ENCODE assay signal across 14 cellular contexts in the genomic region with DNA sequence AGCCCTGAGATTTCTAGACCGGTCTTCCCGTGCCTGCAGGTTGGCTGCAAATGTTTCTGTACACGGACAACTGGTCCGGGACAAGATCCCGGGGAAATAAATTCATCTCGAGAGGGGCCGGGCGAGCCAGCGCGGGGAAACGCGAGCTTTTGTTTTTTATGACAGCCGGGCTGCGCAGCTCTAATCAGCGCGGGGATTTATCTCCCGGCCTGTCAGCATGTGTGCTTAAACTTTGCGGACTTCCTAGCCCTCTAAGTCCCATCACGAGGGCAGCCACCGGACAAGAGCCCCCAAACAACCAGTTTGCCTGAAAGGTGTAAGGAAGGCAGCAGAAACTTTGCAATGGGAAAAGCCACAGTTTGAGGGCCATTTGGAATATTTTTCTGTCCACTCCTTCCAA. TPM values are rescaled to one million over a fixed set of nuclear protein-coding genes. Genes with fewer than 3 reads are reported as not detected.
DNase-seq lines count a peak whose midpoint lies in the region; ATAC-seq, FAIRE-seq and TF ChIP-seq lines count a peak whose summit lies in the region.
"Had no signal": no experiment of that assay in that cellular context is flagged by ENCODE, and none has a peak within 500 bp of the region (broad histone marks: within the 10 kb centered on the region; RNA-seq: fewer than 3 reads in every experiment).

No MANE protein-coding gene starts in this region.

- peak overlapping the region; percentile 64; the same call in 1 of the 3 replicates for H2BK15ac ChIP-seq in IMR-90 (ENCODE audit: low read depth, low read length)

- H3K4me3 ChIP-seq in IMR-90 (ENCODE audit: insufficient read depth, low read depth, low read length) (peak overlapping the region; percentile 99), endodermal cell (ENCODE audit: low read length) (peak overlapping the region; percentile 78), mesodermal cell (ENCODE audit: extremely low read depth, insufficient read depth, low read length, poor library complexity, severe bottlenecking) (peak overlapping the region; percentile 48), testis (peak overlapping the region; percentile 73 to 82), SJCRH30 (no peak overlapping the region)
- H3K4me3 ChIP-seq: SJSA1 had no signal

- in situ Hi-C loops in IMR-90 (cut with MboI; ENCODE audit: low sequenced_read_pairs), result loop anchor here (25.0 kb wide), 1 partner anchor 1597 kb away; no protein-coding TSS in a partner anchor

- no peak overlapping the region for H3K27ac Mint-ChIP-seq in endodermal cell
- H3K27ac Mint-ChIP-seq: stimulated activated naive CD8-positive, alpha-beta T cell treated with anti-CD3 and anti-CD28 coated beads, Interleukin-15, Interleukin-2, amounts not matched to agents 100 ng/mL and 50 ng/mL, for 24 hours had no signal

- peak overlapping the region; percentile 99 for H3K56ac ChIP-seq in IMR-90 (ENCODE audit: extremely low read depth, insufficient read depth, low read length)

- peak overlapping the region; percentile 93 for H3K4ac ChIP-seq in IMR-90 (ENCODE audit: low read depth, low read length)

- H3K9ac ChIP-seq in IMR-90 (ENCODE audit: low read depth, low read length), result peak overlapping the region; percentile 100
- no peak overlapping the region for H3K9ac ChIP-seq in endodermal cell (ENCODE audit: extremely low read depth, low read length, poor library complexity, severe bottlenecking)

- peak overlapping the region; percentile 99 for H3K23ac ChIP-seq in IMR-90 (ENCODE audit: low read depth, low read length)

- H3K36me3 Mint-ChIP-seq in endodermal cell (ENCODE audit: low read depth), result no peaks in the 10 kb centered on the region

- H3K36me3 ChIP-seq in IMR-90 (ENCODE audit: control insufficient read depth, insufficient read depth, low read length), result peaks cover 72% of the 10 kb centered on the region
- H3K36me3 ChIP-seq in endodermal cell (ENCODE audit: control insufficient read depth, insufficient read depth, low read length), result no peaks in the 10 kb centered on the region
- H3K36me3 ChIP-seq in mesodermal cell (ENCODE audit: control insufficient read depth, insufficient read depth, low read length), result peaks cover 14% of the 10 kb centered on the region
- no peaks in the 10 kb centered on the region for H3K36me3 ChIP-seq in testis (ENCODE audit: low read depth, missing control alignments)
- H3K36me3 ChIP-seq in SJCRH30, result peaks cover 4% of the 10 kb centered on the region

- no peaks in the 10 kb centered on the region for H3K79me1 ChIP-seq in IMR-90 (ENCODE audit: low read depth in 1 of 2, low read length in 2 of 2)

- no peak overlapping the region for H2BK20ac ChIP-seq in IMR-90 (ENCODE audit: low read depth, low read length)

- peaks cover 42% of the 10 kb centered on the region for H3K4me1 Mint-ChIP-seq in endodermal cell

- peak overlapping the region; percentile 53 for H3K4me3 Mint-ChIP-seq in endodermal cell

- TF ChIP-seq RAD21 in IMR-90 (IDR thresholded peaks at IDR 0.05; ENCODE audit: low read length), result no peak

- FAIRE-seq in HTR-8/SVneo (lab: Jason Lieb, UNC), result no peak
- FAIRE-seq: endometrium had no signal

- H3K9me3 ChIP-seq in IMR-90 (ENCODE audit: control insufficient read depth, insufficient read depth, low read length) (no peaks in the 10 kb centered on the region), endodermal cell (ENCODE audit: control insufficient read depth, low read length) (no peaks in the 10 kb centered on the region), mesodermal cell (ENCODE audit: control insufficient read depth, low read length) (no peaks in the 10 kb centered on the region), testis (no peaks in the 10 kb centered on the region), SJCRH30 (replicated peaks) (no peaks in the 10 kb centered on the region)
- H3K9me3 ChIP-seq: SJSA1 had no signal

- no CpG with 5 or more reads among the region's 20 CpGs for WGBS in IMR-90 (ENCODE audit: extremely low coverage in 2 of 2, insufficient read length in 1 of 2), 2 experiments
- 0 to 1% methylated on average over 7 to 20 of the region's 20 CpGs for WGBS in endodermal cell (ENCODE audit: insufficient coverage in 1 of 2, insufficient read length in 1 of 2), 2 experiments
- 3% methylated on average over 16 to 19 of the region's 20 CpGs for WGBS in mesodermal cell (ENCODE audit: insufficient coverage in 2 of 2), 2 experiments
- WGBS in testis, 2 donors, result 21 to 24% methylated on average over 20 of the region's 20 CpGs

- H3K27me3 Mint-ChIP-seq in endodermal cell (ENCODE audit: insufficient read depth), result peaks cover 100% of the 10 kb centered on the region

- dilution Hi-C loops in IMR-90 (cut with HindIII; ENCODE audit: low sequenced_read_pairs, unreplicated experiment), result loop anchor here (25.0 kb wide), 1 partner anchor 772 kb away; no protein-coding TSS in a partner anchor

- peak overlapping the region; percentile 100 for H3K4me2 ChIP-seq in IMR-90 (ENCODE audit: low read depth, low read length)

- peak overlapping the region; percentile 99 for H4K5ac ChIP-seq in IMR-90 (ENCODE audit: low read depth, low read length)

- H2AK9ac ChIP-seq in IMR-90 (replicated peaks; ENCODE audit: low read depth, low read length, poor library complexity), result peak overlapping the region; percentile 74

- H2AK5ac ChIP-seq in IMR-90 (ENCODE audit: low read depth, low read length), result peak overlapping the region; percentile 45; the same call in 1 of the 2 replicates

- no peak for TF ChIP-seq CTCF in IMR-90 (conservative IDR thresholded peaks at IDR 0.05; ENCODE audit: low read depth, low read length)
- no peak for TF ChIP-seq CTCF in endodermal cell (conservative IDR thresholded peaks at IDR 0.05)
- no peak for TF ChIP-seq CTCF in testis (IDR thresholded peaks at IDR 0.05)

- peak overlapping the region; percentile 87 for H2BK120ac ChIP-seq in IMR-90 (ENCODE audit: low read depth, low read length)

- peak overlapping the region; percentile 93 for H4K91ac ChIP-seq in IMR-90 (ENCODE audit: insufficient read depth, low read depth, low read length)

- H3K14ac ChIP-seq in IMR-90 (replicated peaks; ENCODE audit: low read depth, low read length), result peak overlapping the region; percentile 95

- no peaks in the 10 kb centered on the region for H3K27me3 ChIP-seq in IMR-90 (ENCODE audit: control insufficient read depth, insufficient read depth, low read length)
- H3K27me3 ChIP-seq in endodermal cell (ENCODE audit: control insufficient read depth, insufficient read depth, low read length, poor library complexity, severe bottlenecking), result peaks cover 99% of the 10 kb centered on the region
- H3K27me3 ChIP-seq in testis, result no peaks in the 10 kb centered on the region
- no peaks in the 10 kb centered on the region for H3K27me3 ChIP-seq in SJCRH30
- H3K27me3 ChIP-seq: SJSA1 had no signal

- BruUV-seq in IMR-90 (replicated peaks; lab: Mats Ljungman, UMichigan), result no TSS peak

- H3K9me1 ChIP-seq in IMR-90 (ENCODE audit: insufficient read depth, low read length), result no peaks in the 10 kb centered on the region

- POLR2A ChIA-PET in IMR-90 (lab: Charles Lee; ENCODE audit: unreplicated experiment), result no interaction called here

- peaks cover 2% of the 10 kb centered on the region; the same call in 1 of the 2 replicates for H3K4me1 ChIP-seq in IMR-90 (ENCODE audit: control insufficient read depth, insufficient read depth, low read length)
- peaks cover 13% of the 10 kb centered on the region for H3K4me1 ChIP-seq in endodermal cell (ENCODE audit: control insufficient read depth, insufficient read depth, low read length)
- peaks cover 11% of the 10 kb centered on the region for H3K4me1 ChIP-seq in mesodermal cell (ENCODE audit: control insufficient read depth, insufficient read depth, low read length, poor library complexity, severe bottlenecking)
- H3K4me1 ChIP-seq in testis, result no peaks in the 10 kb centered on the region
- no peaks in the 10 kb centered on the region for H3K4me1 ChIP-seq in SJCRH30
- H3K4me1 ChIP-seq: SJSA1 had no signal

- H2AFZ ChIP-seq in IMR-90 (replicated peaks; ENCODE audit: low read length, poor library complexity), result no peak overlapping the region

- no peaks in the 10 kb centered on the region for H4K20me1 ChIP-seq in IMR-90 (ENCODE audit: insufficient read depth, low read length)

- no peaks in the 10 kb centered on the region for H3K9me3 Mint-ChIP-seq in endodermal cell
- H3K9me3 Mint-ChIP-seq: stimulated activated naive CD8-positive, alpha-beta T cell treated with anti-CD3 and anti-CD28 coated beads, Interleukin-15, Interleukin-2, amounts not matched to agents 100 ng/mL and 50 ng/mL, for 24 hours had no signal

- H3K18ac ChIP-seq in IMR-90 (ENCODE audit: low read depth, low read length), result peak overlapping the region; percentile 100

- CTCF ChIA-PET in IMR-90 (lab: Yijun Ruan, JAX), result interaction anchor here (1.0 kb wide), 1 partner anchor 1210 kb away, joined by 3 read pairs; no protein-coding TSS in a partner anchor

- no peak for ATAC-seq in IMR-90 (ENCODE audit: low read depth)

- H4K8ac ChIP-seq in IMR-90 (ENCODE audit: low read depth in 2 of 2, low read length in 2 of 2), result peak overlapping the region; percentile 93 to 96

- DNase-seq in IMR-90 (no peak), endodermal cell (peak; percentile 63), testis (peak; percentile 29), NCI-H748 treated with DMSO at 0.1 percent for 48 hours (lab: John Stamatoyannopoulos, UW) (no peak), SJCRH30 (no peak), COR-L47 (lab: John Stamatoyannopoulos, UW) (no peak), HTR-8/SVneo (ENCODE audit: insufficient read length, low spot score) (no peak)
- DNase-seq: activated T-cell treated with anti-CD3 and anti-CD28 coated beads for 4 hours, NCI-H1048, occipital lobe had no signal

- H3K27ac ChIP-seq in IMR-90 (ENCODE audit: insufficient read depth, low read length) (peak overlapping the region; percentile 100), endodermal cell (ENCODE audit: low read depth, low read length) (peak overlapping the region; percentile 20), mesodermal cell (ENCODE audit: low read depth, low read length, severe bottlenecking) (peak overlapping the region; percentile 26), testis (peak overlapping the region; percentile 78 to 92), SJCRH30 (no peak overlapping the region)
- H3K27ac ChIP-seq: SJSA1 had no signal

- H2BK5ac ChIP-seq in IMR-90 (ENCODE audit: low read depth, low read length, poor library complexity, severe bottlenecking), result peak overlapping the region; percentile 98

- TF ChIP-seq POLR2A in IMR-90 (IDR thresholded peaks at IDR 0.05; ENCODE audit: low read depth, low read length) (no peak; the same call in 1 of the 2 replicates), testis (IDR thresholded peaks at IDR 0.05) (no peak)

- intact Hi-C loops in IMR-90 (cut with micrococcal nuclease), result no loop called here
- intact Hi-C loops in testis (cut with DNase I; ENCODE audit: low total_unique reads), result no loop called here

RNA-seq across cellular contexts. Expression of a gene that starts 5.8 kb away (rescaled TPM):
- total RNA-seq in IMR-90 (2012; rRNA removed), result 157 and 209 TPM in 2 replicates
- polyA plus RNA-seq in IMR-90 (2012; rRNA removed), result 51.8 and 54.4 TPM in 2 replicates
- polyA plus RNA-seq in IMR-90 (2012; cell fraction: cytosol; rRNA removed), result 14.0 and 21.0 TPM in 2 replicates
- polyA plus RNA-seq in IMR-90 (2012; cell fraction: nucleus; rRNA removed; ENCODE audit: low replicate concordance), result 81.4 and 209 TPM in 2 replicates
- total RNA-seq in endodermal cell, result 1 to 10 TPM; 1.8 to 2.3 TPM
- 80.5 TPM for polyA plus RNA-seq in endodermal cell (2013, experiment 1 of 2)
- polyA plus RNA-seq in endodermal cell (2013, experiment 2 of 2), result 81.9 TPM
- polyA plus RNA-seq in mesodermal cell (2013, experiment 1 of 2), result 51.6 TPM
- polyA plus RNA-seq in mesodermal cell (2013, experiment 2 of 2), result 43.1 TPM
- total RNA-seq in testis, result 10 to 100 TPM; 10.8 to 13.8 TPM
- 13.5 TPM for polyA plus RNA-seq in testis (ENCODE audit: insufficient read depth, low read depth, low replicate concordance)
- total RNA-seq in SJCRH30 (2014; rRNA removed; shearing (Covaris generic)), result 14.3 and 14.7 TPM in 2 replicates

Comparison
In these comparisons a context has a peak if more than half of its experiments do, and no peak if none do; other contexts are left out.
1. DNase-seq: peak in endodermal cell (single experiment) and testis (single experiment); none in IMR-90 (single experiment), NCI-H748 treated with DMSO at 0.1 percent for 48 hours (single experiment), SJCRH30 (0 of 2), COR-L47 (single experiment) and HTR-8/SVneo (single experiment).
2. RNA of a gene that starts 5.8 kb away (total RNA-seq): 157 to 209 TPM in IMR-90; 14.3 to 14.7 TPM in SJCRH30, 10.8 to 13.8 TPM in testis and 1.8 to 2.3 TPM in endodermal cell; every median in the first group is over 10 times any median in the second.